31 cellular contexts compared by ENCODE assay signal in genomic region chr7:131943211-131943610, GRCh38.
"Had no signal": no experiment of that assay in that cellular context is flagged by ENCODE, and none has a peak within 500 bp of the region (broad histone marks: within the 10 kb centered on the region; RNA-seq: fewer than 3 reads in every experiment).

No MANE protein-coding gene starts in this region.

- H3K4me3 ChIP-seq: MG63 had no signal

- H3K9me3 ChIP-seq: MG63 had no signal

- H3K27me3 ChIP-seq: MG63 had no signal

- H3K27ac ChIP-seq: KMS-11 had no signal

- H3K4me2 ChIP-seq: KMS-11 had no signal

- H3K36me3 ChIP-seq: MG63 had no signal

- DNase-seq: Kasumi-1, KG1, MG63, MM.1S, MV-4-11, NCI-H1048, NCI-H1092, NCI-H1092 treated with DMSO at 0.1 percent for 48 hours, NCI-H1105, NCI-H1105 treated with DMSO at 0.1 percent for 48 hours, NCI-H1417 treated with DMSO at 0.1 percent for 48 hours, NCI-H1436, NCI-H1436 treated with DMSO at 0.1 percent for 48 hours, NCI-H146, NCI-H1694, NCI-H1694 treated with DMSO at 0.1 percent for 48 hours, NCI-H1930, NCI-H2029, NCI-H2029 treated with DMSO at 0.1 percent for 48 hours, NCI-H2081, NCI-H2081 treated with DMSO at 0.1 percent for 48 hours, NCI-H2107, NCI-H2171, NCI-H2171 treated with DMSO at 0.1 percent for 48 hours, NCI-H2227 treated with DMSO at 0.1 percent for 48 hours, NCI-H226, NCI-H345, NCI-H446, NCI-H446 treated with DMSO at 0.1 percent for 48 hours, NCI-H510A had no signal

- H3K9ac ChIP-seq: KMS-11 had no signal
